Comparison of ENCODE assay signal across 11 cellular contexts in genomic region chr7:105664816-105665525, GRCh38.
DNase-seq lines count a peak whose midpoint lies in the region; ATAC-seq, FAIRE-seq and TF ChIP-seq lines count a peak whose summit lies in the region.
"Had no signal": no experiment of that assay in that cellular context is flagged by ENCODE, and none has a peak within 500 bp of the region (broad histone marks: within the 10 kb centered on the region; RNA-seq: fewer than 3 reads in every experiment).

No MANE protein-coding gene starts in this region.

- ATAC-seq in WTC11 (peak; percentile 79), pancreas (peak in 3 of 4 donors; percentile 52 to 78 (median 57)), HG02884 (IDR thresholded peaks at IDR 0.05; ENCODE audit: unreplicated experiment) (no peak), HG03565 (IDR thresholded peaks at IDR 0.05; ENCODE audit: unreplicated experiment) (no peak), GM21381 (IDR thresholded peaks at IDR 0.05; ENCODE audit: unreplicated experiment) (no peak)

- peak overlapping the region; percentile 90 for H3K27ac Mint-ChIP-seq in WTC11
- no peak overlapping the region for H3K27ac Mint-ChIP-seq in activated naive CD4-positive, alpha-beta T cell treated with anti-CD3 and anti-CD28 coated beads for 36 hours
- H3K27ac Mint-ChIP-seq: nephron had no signal

- no peak for TF ChIP-seq CTCF in WTC11 (IDR thresholded peaks at IDR 0.05)
- no peak for TF ChIP-seq CTCF in pancreas (IDR thresholded peaks at IDR 0.05)

- peaks cover 31% of the 10 kb centered on the region for H3K4me1 Mint-ChIP-seq in WTC11
- H3K4me1 Mint-ChIP-seq in activated naive CD4-positive, alpha-beta T cell treated with anti-CD3 and anti-CD28 coated beads for 36 hours (ENCODE audit: low read depth) = no peaks in the 10 kb centered on the region

- peak; percentile 61 for DNase-seq in H54 (ENCODE audit: insufficient read length, low spot score)
- peak; percentile 78 for DNase-seq in NCI-H2081 treated with DMSO at 0.1 percent for 48 hours (lab: John Stamatoyannopoulos, UW)
- DNase-seq in WTC11 (ENCODE audit: low spot score) = peak; percentile 56
- peak in 2 of 6 donors; percentile 30 to 67 for DNase-seq in pancreas
- no peak for DNase-seq in activated naive CD4-positive, alpha-beta T cell treated with anti-CD3 and anti-CD28 coated beads for 36 hours
- DNase-seq: activated T-cell treated with anti-CD3 and anti-CD28 coated beads, Interleukin-2, amount 50 U/mL, for 48 hours had no signal

- intact Hi-C loops in pancreas (cut with DNase I) = no loop called here
- intact Hi-C loops in activated naive CD4-positive, alpha-beta T cell treated with anti-CD3 and anti-CD28 coated beads for 36 hours (cut with micrococcal nuclease) = no loop called here

- TF ChIP-seq POLR2A in H54 (IDR thresholded peaks at IDR 0.05; ENCODE audit: low read depth, low read length) = no peak

- H3K4me3 ChIP-seq in pancreas = no peak overlapping the region

- 80 to 82% methylated on average over 8 of the region's 8 CpGs for WGBS in pancreas, 2 donors

- peaks cover 4% of the 10 kb centered on the region; the same call in 1 of the 2 replicates for H3K9me3 Mint-ChIP-seq in WTC11
- no peaks in the 10 kb centered on the region for H3K9me3 Mint-ChIP-seq in activated naive CD4-positive, alpha-beta T cell treated with anti-CD3 and anti-CD28 coated beads for 36 hours
- H3K9me3 Mint-ChIP-seq: nephron had no signal

- no peaks in the 10 kb centered on the region for H3K27me3 Mint-ChIP-seq in WTC11 (ENCODE audit: low read depth)
- H3K27me3 Mint-ChIP-seq in activated naive CD4-positive, alpha-beta T cell treated with anti-CD3 and anti-CD28 coated beads for 36 hours (ENCODE audit: low read depth) = no peaks in the 10 kb centered on the region

- H3K27ac ChIP-seq in pancreas = no peak overlapping the region
- H3K27ac ChIP-seq: RWPE1 had no signal

- H3K27me3 ChIP-seq in pancreas = no peaks in the 10 kb centered on the region

- H3K36me3 ChIP-seq in pancreas = no peaks in the 10 kb centered on the region

- CTCF ChIA-PET in WTC11 (lab: Charles Lee) = interaction anchor here (1.0 to 10.5 kb wide), 2 partner anchors 8 to 270 kb away, joined by 3 to 54 read pairs; no protein-coding TSS in a partner anchor
- CTCF ChIA-PET in activated naive CD4-positive, alpha-beta T cell treated with anti-CD3 and anti-CD28 coated beads for 36 hours (lab: Charles Lee) = no interaction called here

- H3K36me3 Mint-ChIP-seq in WTC11 = peaks cover 41% of the 10 kb centered on the region
- H3K36me3 Mint-ChIP-seq in activated naive CD4-positive, alpha-beta T cell treated with anti-CD3 and anti-CD28 coated beads for 36 hours (ENCODE audit: low read depth) = peaks cover 21% of the 10 kb centered on the region

- H3K4me3 Mint-ChIP-seq in WTC11 = no peak overlapping the region
- no peak overlapping the region for H3K4me3 Mint-ChIP-seq in activated naive CD4-positive, alpha-beta T cell treated with anti-CD3 and anti-CD28 coated beads for 36 hours
- H3K4me3 Mint-ChIP-seq: nephron had no signal

- no peaks in the 10 kb centered on the region for H3K9me3 ChIP-seq in pancreas

- no peaks in the 10 kb centered on the region for H3K4me1 ChIP-seq in pancreas

- FAIRE-seq in H54 (lab: Jason Lieb, UNC) (no peak), pancreas (lab: Jason Lieb, UNC) (no peak)

- POLR2A ChIA-PET in WTC11 (lab: Charles Lee) = interaction anchor here (1.0 kb wide), 1 partner anchor 22 kb away, joined by 3 read pairs; no protein-coding TSS in a partner anchor

TF ChIP-seq in WTC11, 78 proteins besides CTCF, POLR2A, EP300 and RAD21:
- TF ChIP-seq, protein P1, sequence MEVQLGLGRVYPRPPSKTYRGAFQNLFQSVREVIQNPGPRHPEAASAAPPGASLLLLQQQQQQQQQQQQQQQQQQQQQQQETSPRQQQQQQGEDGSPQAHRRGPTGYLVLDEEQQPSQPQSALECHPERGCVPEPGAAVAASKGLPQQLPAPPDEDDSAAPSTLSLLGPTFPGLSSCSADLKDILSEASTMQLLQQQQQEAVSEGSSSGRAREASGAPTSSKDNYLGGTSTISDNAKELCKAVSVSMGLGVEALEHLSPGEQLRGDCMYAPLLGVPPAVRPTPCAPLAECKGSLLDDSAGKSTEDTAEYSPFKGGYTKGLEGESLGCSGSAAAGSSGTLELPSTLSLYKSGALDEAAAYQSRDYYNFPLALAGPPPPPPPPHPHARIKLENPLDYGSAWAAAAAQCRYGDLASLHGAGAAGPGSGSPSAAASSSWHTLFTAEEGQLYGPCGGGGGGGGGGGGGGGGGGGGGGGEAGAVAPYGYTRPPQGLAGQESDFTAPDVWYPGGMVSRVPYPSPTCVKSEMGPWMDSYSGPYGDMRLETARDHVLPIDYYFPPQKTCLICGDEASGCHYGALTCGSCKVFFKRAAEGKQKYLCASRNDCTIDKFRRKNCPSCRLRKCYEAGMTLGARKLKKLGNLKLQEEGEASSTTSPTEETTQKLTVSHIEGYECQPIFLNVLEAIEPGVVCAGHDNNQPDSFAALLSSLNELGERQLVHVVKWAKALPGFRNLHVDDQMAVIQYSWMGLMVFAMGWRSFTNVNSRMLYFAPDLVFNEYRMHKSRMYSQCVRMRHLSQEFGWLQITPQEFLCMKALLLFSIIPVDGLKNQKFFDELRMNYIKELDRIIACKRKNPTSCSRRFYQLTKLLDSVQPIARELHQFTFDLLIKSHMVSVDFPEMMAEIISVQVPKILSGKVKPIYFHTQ (CRISPR knock-in tag; IDR thresholded peaks at IDR 0.05) = no peak
- TF ChIP-seq ETV6 (CRISPR knock-in tag; IDR thresholded peaks at IDR 0.05) = peak; percentile 9; the same call in 1 of the 2 replicates

Comparison
In these comparisons a context has a peak if more than half of its experiments do, and no peak if none do; other contexts are left out.
1. ATAC-seq: peak in WTC11 (single experiment) and pancreas (3 of 4); none in HG02884 (single experiment), HG03565 (single experiment) and GM21381 (single experiment).